Comparison of ENCODE assay signal across 15 cellular contexts in genomic region chr14:93072659-93073365, GRCh38. TPM values are rescaled to one million over a fixed set of nuclear protein-coding genes. Genes with fewer than 3 reads are reported as not detected.
A peak's percentile ranks its signal among the peaks of the same experiment; 100 is the strongest.
DNase-seq lines count a peak whose midpoint lies in the region; ATAC-seq, FAIRE-seq and TF ChIP-seq lines count a peak whose summit lies in the region.
"Had no signal": no experiment of that assay in that cellular context is flagged by ENCODE, and none has a peak within 500 bp of the region (broad histone marks: within the 10 kb centered on the region; RNA-seq: fewer than 3 reads in every experiment).

No MANE protein-coding gene starts in this region.

- H3K27me3 ChIP-seq in left ventricle myocardium inferior (ENCODE audit: low read depth) (no peaks in the 10 kb centered on the region), GM12878 (replicated peaks in 1 of 2; ENCODE audit: control insufficient read depth in 2 of 2, insufficient read depth in 2 of 2, low read length in 1 of 2) (no peaks in the 10 kb centered on the region)
- H3K27me3 ChIP-seq: neural progenitor cell, stomach had no signal

- peak overlapping the region in 9 of 10 donors; percentile 26 to 87 (median 79) for H3K4me3 Mint-ChIP-seq in naive thymus-derived CD8-positive, alpha-beta T cell
- H3K4me3 Mint-ChIP-seq: neural progenitor cell had no signal

- peak overlapping the region; percentile 31 for H3K4me2 ChIP-seq in GM12878 (ENCODE audit: control insufficient read depth, insufficient read depth)
- H3K4me2 ChIP-seq: neural progenitor cell had no signal

- H3K4me1 ChIP-seq in left ventricle myocardium inferior (peaks cover 55% of the 10 kb centered on the region), GM12878 (ENCODE audit: control insufficient read depth, insufficient read depth, low read length) (peaks cover 30% of the 10 kb centered on the region)
- H3K4me1 ChIP-seq: neural progenitor cell had no signal

- no peaks in the 10 kb centered on the region for H3K9me3 ChIP-seq in left ventricle myocardium inferior (replicated peaks)
- no peaks in the 10 kb centered on the region for H3K9me3 ChIP-seq in GM12878 (replicated peaks; ENCODE audit: control insufficient read depth, insufficient read depth, low read length)
- H3K9me3 ChIP-seq: stomach had no signal

- intact Hi-C loops in left ventricle myocardium inferior (cut with micrococcal nuclease) (no loop called here), Right ventricle myocardium superior (cut with DNase I) (no loop called here), GM12878 (cut with micrococcal nuclease; ENCODE audit: unreplicated experiment) (loop anchor here (2.0 kb wide), 1 partner anchor 40 kb away; no protein-coding TSS in a partner anchor)

- TF ChIP-seq POLR2A in GM12878 (IDR thresholded peaks at IDR 0.05; ENCODE audit: low read depth, low read length), result no peak

- H3K4me1 Mint-ChIP-seq in naive thymus-derived CD8-positive, alpha-beta T cell, result peaks cover 54 to 89% (median 86%) of the 10 kb centered on the region in 4 donors

- H3K36me3 Mint-ChIP-seq in naive thymus-derived CD8-positive, alpha-beta T cell, result no peaks in the 10 kb centered on the region
- H3K36me3 Mint-ChIP-seq: neural progenitor cell had no signal

- H3K27me3 Mint-ChIP-seq in naive thymus-derived CD8-positive, alpha-beta T cell, result no peaks in the 10 kb centered on the region

- H4K20me1 ChIP-seq in GM12878 (ENCODE audit: control insufficient read depth, insufficient read depth), result no peaks in the 10 kb centered on the region

- H3K36me3 ChIP-seq in left ventricle myocardium inferior (no peaks in the 10 kb centered on the region), GM12878 (ENCODE audit: control insufficient read depth in 2 of 2, insufficient read depth in 2 of 2, low read length in 1 of 2) (peaks cover 0 to 3% of the 10 kb centered on the region in 2 experiments; a peak in 2 of 4 replicates)
- H3K36me3 ChIP-seq: neural progenitor cell, stomach had no signal

- H3K9me3 Mint-ChIP-seq in naive thymus-derived CD8-positive, alpha-beta T cell, result no peaks in the 10 kb centered on the region
- H3K9me3 Mint-ChIP-seq: neural progenitor cell had no signal

- H2AFZ ChIP-seq in GM12878 (ENCODE audit: control insufficient read depth, low read depth, low read length), result no peak overlapping the region; the same call in none of the 2 replicates
- H2AFZ ChIP-seq: neural progenitor cell had no signal

- peaks cover 4% of the 10 kb centered on the region for H3K79me2 ChIP-seq in GM12878 (ENCODE audit: control insufficient read depth, insufficient read depth, low read length)

- RAD21 ChIA-PET in GM12878 (lab: Charles Lee; ENCODE audit: unreplicated experiment), result interaction anchor here (0.7 to 3.3 kb wide), 12 partner anchors 8 to 120 kb away, joined by 3 to 41 read pairs (median 4); no protein-coding TSS in a partner anchor

- H3K9ac ChIP-seq in GM12878 (ENCODE audit: control insufficient read depth, insufficient read depth, low read length), result no peak overlapping the region
- H3K9ac ChIP-seq: neural progenitor cell had no signal

- peak overlapping the region in 9 of 10 donors; percentile 41 to 95 (median 90) for H3K27ac Mint-ChIP-seq in naive thymus-derived CD8-positive, alpha-beta T cell
- H3K27ac Mint-ChIP-seq: neural progenitor cell had no signal

- TSS peak; percentile 19 for BruUV-seq in GM12878 (replicated peaks; lab: Mats Ljungman, UMichigan)

- in situ Hi-C loops in GM12878 (cut with MboI), result no loop called here

- TF ChIP-seq CTCF in left ventricle myocardium inferior (IDR thresholded peaks at IDR 0.05; ENCODE audit: borderline replicate concordance) (no peak), GM12878 (IDR thresholded peaks at IDR 0.05 in 2 of 3, conservative IDR thresholded peaks at IDR 0.05 in 1 of 3; ENCODE audit: control insufficient read depth in 2 of 3, extremely low read depth in 1 of 3, insufficient read depth in 1 of 3, low read depth in 3 of 3, low read length in 3 of 3) (peak in 1 of 3 experiments; percentile 30; a peak in 1 of 6 replicates)

- ATAC-seq in Right ventricle myocardium superior (ENCODE audit: poor library complexity) (no peak), GM12878 (peak; percentile 73), GM19035 (IDR thresholded peaks at IDR 0.05; ENCODE audit: unreplicated experiment) (no peak)
- no peak for ATAC-seq in naive thymus-derived CD8-positive, alpha-beta T cell

- H3K4me3 ChIP-seq in left ventricle myocardium inferior (no peak overlapping the region), GM12878 (peak overlapping the region; percentile 3; the same call in 1 of the 2 replicates)
- H3K4me3 ChIP-seq: neural progenitor cell had no signal

- WGBS in GM12878 (ENCODE audit: insufficient coverage, insufficient replicate concordance, low lambda C conversion rate, missing lambda C conversion rate), result 66% methylated on average over 11 of the region's 12 CpGs

- TF ChIP-seq EP300 in GM12878 (IDR thresholded peaks at IDR 0.05; ENCODE audit: borderline replicate concordance in 1 of 2, control insufficient read depth in 1 of 2, low read depth in 2 of 2, low read length in 2 of 2), result no peak; a peak in 1 of 4 replicates

- POLR2A ChIA-PET in GM12878 (lab: Charles Lee), result interaction anchor here (0.6 to 4.4 kb wide), 5 partner anchors 8 to 313 kb away, joined by 3 to 25 read pairs (median 6); no protein-coding TSS in a partner anchor
- POLR2A ChIA-PET in naive thymus-derived CD8-positive, alpha-beta T cell (lab: Charles Lee), result interaction anchor here (1.1 to 1.8 kb wide), 3 partner anchors 8 to 24 kb away, joined by 5 to 8 read pairs (median 5); no protein-coding TSS in a partner anchor

- CTCF ChIA-PET in GM12878 (lab: Yijun Ruan, JAX), result interaction anchor here (0.6 to 6.2 kb wide), 13 partner anchors 9 to 260 kb away, joined by 3 to 50 read pairs (median 4); no protein-coding TSS in a partner anchor

- SMC1A ChIA-PET in GM12878 (lab: Charles Lee; ENCODE audit: uncharacterized antibody, unreplicated experiment), result interaction anchor here (0.6 to 4.9 kb wide), 8 partner anchors 9 to 120 kb away, joined by 3 to 36 read pairs (median 6); no protein-coding TSS in a partner anchor

- no peak for DNase-seq in left ventricle myocardium inferior
- DNase-seq in Right ventricle myocardium superior, result no peak
- peak; percentile 48 for DNase-seq in GM12878 (ENCODE audit: low read depth, low spot score)
- no peak for DNase-seq in naive thymus-derived CD8-positive, alpha-beta T cell
- DNase-seq in activated CD4-positive, alpha-beta T cell treated with anti-CD3 and anti-CD28 coated beads, Interleukin-2, amount 50 U/mL, for 4 hours, result no peak
- DNase-seq in hypothalamus (lab: John Stamatoyannopoulos, UW), result no peak
- no peak for DNase-seq in GM19238 (ENCODE audit: insufficient read length, low spot score)
- DNase-seq: head of caudate nucleus, left cardiac atrium, NCI-H1092 treated with DMSO at 0.1 percent for 48 hours, NCI-H2227 treated with DMSO at 0.1 percent for 48 hours, stomach had no signal

- H3K27ac ChIP-seq in left ventricle myocardium inferior (replicated peaks) (peak overlapping the region; percentile 86), GM12878 (ENCODE audit: control insufficient read depth, insufficient read depth) (peak overlapping the region; percentile 81)
- H3K27ac ChIP-seq: neural progenitor cell, VCaP had no signal

- TF ChIP-seq RAD21 in GM12878 (IDR thresholded peaks at IDR 0.05; ENCODE audit: insufficient read depth, low read depth, low read length), result no peak

- FAIRE-seq in GM12878 (lab: Jason Lieb, UNC), result no peak

TF ChIP-seq in GM12878, 131 proteins besides CTCF, POLR2A, EP300 and RAD21 (continues in another document):
- no peak for TF ChIP-seq PAX8 (IDR thresholded peaks at IDR 0.05)
- TF ChIP-seq ESRRA (IDR thresholded peaks at IDR 0.05; ENCODE audit: low read length), result no peak
- TF ChIP-seq HSF1 (IDR thresholded peaks at IDR 0.05; ENCODE audit: low read depth, low read length), result no peak
- no peak for TF ChIP-seq ZNF274 (IDR thresholded peaks at IDR 0.05; ENCODE audit: insufficient read depth, insufficient read length)
- TF ChIP-seq CBX3 (IDR thresholded peaks at IDR 0.05; ENCODE audit: borderline replicate concordance, low read depth), result no peak
- no peak for TF ChIP-seq POLR2AphosphoS5 (IDR thresholded peaks at IDR 0.05; ENCODE audit: low read length)
- TF ChIP-seq HDAC6 (IDR thresholded peaks at IDR 0.05; ENCODE audit: unreplicated experiment), result no peak
- no peak for TF ChIP-seq GABPA (IDR thresholded peaks at IDR 0.05; ENCODE audit: low read depth)

RNA-seq across cellular contexts. Expression of gene ITPK1, which starts 42.9 kb away (rescaled TPM):
- total RNA-seq in left ventricle myocardium inferior (112 TPM), Right ventricle myocardium superior (115 TPM), GM12878 (2014; rRNA removed) (23.5 and 26.5 TPM in 2 replicates), GM12878 (2014; rRNA removed; fragmentation: Illumina TruSeq; extraction: Trizol) (15.9 and 21.9 TPM in 2 replicates), GM12878 (2021) (56.1 and 57.9 TPM in 2 replicates)
- total RNA-seq in GM12878 (2013; cell fraction: nucleolus; rRNA removed), result 27.6 and 44.1 TPM in 2 replicates
- polyA plus RNA-seq in GM12878 (2011; ENCODE audit: low read depth), result 10.8 TPM
- polyA plus RNA-seq in GM12878 (2011; rRNA removed) (33.3 and 73.2 TPM in 2 replicates), GM12878 (2014; fragmentation: Illumina TruSeq; extraction: Trizol) (21.9 and 36.4 TPM in 2 replicates), GM12878 (2014; fragmentation: Nextera tagmentation; extraction: Ambion mirVana) (1 to 10 TPM; 1.3 to 2.1 TPM), GM12878 (2014; rRNA removed) (36.2 and 36.3 TPM in 2 replicates), GM12878 (2016; fragmentation: Nextera tagmentation; extraction: Ambion mirVana) (10 to 100 TPM; 24.5 to 27.5 TPM)
- 73.7 and 83.9 TPM in 2 replicates for polyA plus RNA-seq in GM12878 (2011; cell fraction: cytosol; rRNA removed)
- 69.1 and 75.9 TPM in 2 replicates for polyA plus RNA-seq in GM12878 (2011; cell fraction: nucleus; rRNA removed)
- polyA plus RNA-seq in GM12878 (2012), result 22.0 and 26.6 TPM in 2 replicates
- polyA minus RNA-seq in GM12878 (2011; rRNA and poly(A)+ RNA removed), result 137 and 139 TPM in 2 replicates
- 32.7 and 33.5 TPM in 2 replicates for polyA minus RNA-seq in GM12878 (2011; cell fraction: cytosol; rRNA and poly(A)+ RNA removed)
- polyA minus RNA-seq in GM12878 (2011; cell fraction: nucleus; rRNA and poly(A)+ RNA removed), result 38.8 and 49.5 TPM in 2 replicates
- 10 to 100 TPM; 33.1 to 34.6 TPM for total RNA-seq in naive thymus-derived CD8-positive, alpha-beta T cell
- polyA plus RNA-seq in naive thymus-derived CD8-positive, alpha-beta T cell, result 10 to 100 TPM; 25.3 to 41.1 (median 32.5) TPM
